ENCODE assay signal across 7 cellular contexts in the genomic region with DNA sequence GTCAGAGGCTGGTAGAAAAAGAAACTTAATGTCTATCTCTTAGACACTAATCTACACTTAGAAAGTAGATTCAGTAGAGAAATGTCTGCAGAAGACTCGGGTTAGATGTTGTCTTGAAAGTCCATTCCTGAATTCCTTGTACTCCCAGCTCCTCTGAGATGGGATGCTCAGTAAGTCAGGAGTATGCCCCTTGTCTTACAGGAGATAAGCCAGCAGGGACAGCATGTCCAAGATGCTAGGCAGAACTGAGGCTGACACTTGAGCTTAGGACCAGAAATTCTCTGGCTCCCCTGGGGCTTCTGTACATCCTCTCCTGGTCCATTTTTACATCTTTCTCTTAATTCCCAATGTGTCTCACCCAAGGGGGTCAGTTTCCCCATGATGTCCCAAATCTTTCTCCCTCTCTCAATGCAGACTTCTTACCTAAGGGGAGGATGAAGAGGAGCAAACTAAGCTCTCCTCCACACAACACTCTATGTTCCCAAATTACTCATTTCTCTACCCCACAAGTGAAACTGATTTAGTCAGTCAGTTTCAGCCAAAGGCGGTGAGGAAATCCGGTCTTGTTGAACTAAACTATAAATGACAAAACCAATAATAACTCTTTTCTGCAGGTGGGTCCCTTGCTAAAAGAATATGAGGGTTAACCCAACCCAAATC.
DNase-seq lines count a peak whose midpoint lies in the region; ATAC-seq and TF ChIP-seq lines count a peak whose summit lies in the region.

No MANE protein-coding gene starts in this region.

- H3K4me1 ChIP-seq in Panc1 (ENCODE audit: control insufficient read depth, insufficient read depth, low read length) (peaks cover 18% of the 10 kb centered on the region), esophagus squamous epithelium (peaks cover 6 to 73% (median 9%) of the 10 kb centered on the region in 3 donors)

- no TSS peak for BruUV-seq in Panc1 (replicated peaks; lab: Mats Ljungman, UMichigan)

- CTCF ChIA-PET in Panc1 (lab: Charles Lee) = no interaction called here

- in situ Hi-C loops in Panc1 (cut with HindIII; ENCODE audit: low pct_unique_long_range_greater_than_20kb, low sequenced_read_pairs) = no loop called here

- H3K27me3 ChIP-seq in Panc1 (ENCODE audit: control insufficient read depth, insufficient read depth, low read length) (no peaks in the 10 kb centered on the region), esophagus squamous epithelium (no peaks in the 10 kb centered on the region)

- H3K9me3 ChIP-seq in Panc1 (ENCODE audit: control insufficient read depth, insufficient read depth, low read depth, low read length) (no peaks in the 10 kb centered on the region), esophagus squamous epithelium (no peaks in the 10 kb centered on the region)

- WGBS in esophagus squamous epithelium, 2 donors = 58 to 59% methylated on average over 2 to 3 of the region's 3 CpGs

- DNase-seq in Panc1 (ENCODE audit: low read depth, low spot score) = no peak
- no peak for DNase-seq in esophagus squamous epithelium (lab: John Stamatoyannopoulos, UW)
- DNase-seq in A172 (ENCODE audit: low spot score) = no peak
- no peak for DNase-seq in DMS 273 treated with DMSO at 0.1 percent for 48 hours (lab: John Stamatoyannopoulos, UW)
- no peak for DNase-seq in Ammon's horn (ENCODE audit: low spot score)

- H3K4me3 ChIP-seq in Panc1 (ENCODE audit: low read depth in 2 of 2, low read length in 2 of 2) (no peak overlapping the region), esophagus squamous epithelium (no peak overlapping the region)

- H3K36me3 ChIP-seq in Panc1 (ENCODE audit: control insufficient read depth, insufficient read depth, low read length) (peaks cover 6% of the 10 kb centered on the region; the same call in 1 of the 2 replicates), esophagus squamous epithelium (peaks cover 0 to 15% (median 0%) of the 10 kb centered on the region in 3 donors)

- ATAC-seq in GM19023 (IDR thresholded peaks at IDR 0.05; ENCODE audit: unreplicated experiment) = peak; percentile 68
- peak; percentile 77 for ATAC-seq in HG02798 (IDR thresholded peaks at IDR 0.05; ENCODE audit: poor library complexity, unreplicated experiment)
- ATAC-seq in Panc1 = peak; percentile 60

- TF ChIP-seq CTCF in Panc1 (IDR thresholded peaks at IDR 0.05) = no peak
- TF ChIP-seq CTCF in esophagus squamous epithelium (IDR thresholded peaks at IDR 0.05) = no peak

- TF ChIP-seq POLR2A in esophagus squamous epithelium (IDR thresholded peaks at IDR 0.05) = no peak

- POLR2A ChIA-PET in Panc1 (lab: Charles Lee) = no interaction called here

- H3K27ac ChIP-seq in Panc1 (ENCODE audit: low read length) (peak overlapping the region; percentile 54), esophagus squamous epithelium (peak overlapping the region in 3 of 4 donors; percentile 21 to 59 (median 47))

- intact Hi-C loops in Panc1 (cut with micrococcal nuclease; ENCODE audit: unreplicated experiment) = no loop called here
- intact Hi-C loops in esophagus squamous epithelium (cut with DNase I) = no loop called here
